In genomic region chr11:118435893-118436624, GRCh38 we compare ENCODE assay signal across 1 cellular context.
TF ChIP-seq lines count a peak whose summit lies in the region.

Gene KMT2A, plus strand, starts transcription at chr11:118436492. Its CDS starts 21 bp downstream, at chr11:118436513.

TF ChIP-seq in GM12878, 131 proteins besides CTCF, POLR2A, EP300 and RAD21 (continued from another document and continues in another):
- peak; percentile 31 for TF ChIP-seq RELA (IDR thresholded peaks at IDR 0.05; ENCODE audit: borderline replicate concordance, partially characterized antibody)
- 0 out of 4 replicates have a peak, but pooled peaks of 1 of the 2 experiments have one; percentile 48 for TF ChIP-seq SRF (IDR thresholded peaks at IDR 0.05; ENCODE audit: low read depth in 2 of 2, low read length in 2 of 2)
- no peak for TF ChIP-seq MXI1 (IDR thresholded peaks at IDR 0.05; ENCODE audit: low read depth, low read length)
- TF ChIP-seq ATF7 (IDR thresholded peaks at IDR 0.05; ENCODE audit: low read depth) = peak; percentile 28; the same call in 1 of the 2 replicates
- no peak for TF ChIP-seq ZNF622 (IDR thresholded peaks at IDR 0.05)
- TF ChIP-seq CREB1 (IDR thresholded peaks at IDR 0.05; ENCODE audit: low read depth) = 0 out of 2 replicates have a peak, but pooled peaks have one; percentile 49
- peak; percentile 63 for TF ChIP-seq NR2C1 (IDR thresholded peaks at IDR 0.05)
- peak; percentile 63; the same call in 1 of the 2 replicates for TF ChIP-seq ZNF24 (IDR thresholded peaks at IDR 0.05)
- TF ChIP-seq SUPT20H (IDR thresholded peaks at IDR 0.05; ENCODE audit: borderline replicate concordance, control insufficient read depth, low read depth, low read length) = peak; percentile 100
- TF ChIP-seq HSF1 (IDR thresholded peaks at IDR 0.05; ENCODE audit: low read depth, low read length) = peak; percentile 68
- peak; percentile 75; the same call in 1 of the 2 replicates for TF ChIP-seq TCF3 (IDR thresholded peaks at IDR 0.05; ENCODE audit: borderline replicate concordance, insufficient read depth, low read depth, low read length)
- TF ChIP-seq RB1 (IDR thresholded peaks at IDR 0.05; ENCODE audit: borderline replicate concordance) = peak; percentile 95; the same call in 1 of the 2 replicates
- no peak for TF ChIP-seq WRNIP1 (IDR thresholded peaks at IDR 0.05; ENCODE audit: borderline replicate concordance, low read depth, low read length)
- peak; percentile 81 for TF ChIP-seq ZNF207 (IDR thresholded peaks at IDR 0.05; ENCODE audit: borderline replicate concordance)
- TF ChIP-seq SMARCA5 (IDR thresholded peaks at IDR 0.05) = peak; percentile 74
- peak; percentile 99 for TF ChIP-seq ATF3 (IDR thresholded peaks at IDR 0.05; ENCODE audit: borderline replicate concordance, extremely low read depth, low read depth, low read length)
- TF ChIP-seq PAX8 (IDR thresholded peaks at IDR 0.05) = no peak
- 0 out of 2 replicates have a peak, but pooled peaks have one; percentile 87 for TF ChIP-seq STAT1 (conservative IDR thresholded peaks at IDR 0.05)
- no peak for TF ChIP-seq RFX5 (IDR thresholded peaks at IDR 0.05; ENCODE audit: low read depth, low read length)
- no peak for TF ChIP-seq CEBPB (IDR thresholded peaks at IDR 0.05; ENCODE audit: borderline replicate concordance in 1 of 2, low read depth in 2 of 2, low read length in 2 of 2)
- TF ChIP-seq SKIL (IDR thresholded peaks at IDR 0.05; ENCODE audit: low read depth, poor library complexity, severe bottlenecking) = peak; percentile 99
- TF ChIP-seq BCLAF1 (IDR thresholded peaks at IDR 0.05) = no peak
- peak; percentile 85 for TF ChIP-seq RUNX3 (IDR thresholded peaks at IDR 0.05; ENCODE audit: low read length)
- no peak for TF ChIP-seq BMI1 (IDR thresholded peaks at IDR 0.05; ENCODE audit: borderline replicate concordance)
- TF ChIP-seq STAT3 (IDR thresholded peaks at IDR 0.05; ENCODE audit: low read depth, low read length) = no peak
- TF ChIP-seq YY1 (IDR thresholded peaks at IDR 0.05; ENCODE audit: low read depth, low read length) = peak; percentile 92
- TF ChIP-seq SMC3 (IDR thresholded peaks at IDR 0.05; ENCODE audit: borderline replicate concordance, low read length) = no peak
- TF ChIP-seq PML (IDR thresholded peaks at IDR 0.05; ENCODE audit: low read length) = no peak; the same call in 1 of the 2 replicates
- no peak for TF ChIP-seq REST (IDR thresholded peaks at IDR 0.05; ENCODE audit: low read depth, low read length)
- no peak for TF ChIP-seq ZBTB4 (CRISPR knock-in tag; IDR thresholded peaks at IDR 0.05)
- no peak for TF ChIP-seq PRDM15 (CRISPR knock-in tag; IDR thresholded peaks at IDR 0.05)
- TF ChIP-seq IRF5 (IDR thresholded peaks at IDR 0.05; ENCODE audit: borderline replicate concordance) = no peak
- TF ChIP-seq LARP7 (IDR thresholded peaks at IDR 0.05) = peak; percentile 100
- TF ChIP-seq TCF7 (IDR thresholded peaks at IDR 0.05; ENCODE audit: borderline replicate concordance) = peak; percentile 49; the same call in 1 of the 2 replicates
- no peak for TF ChIP-seq BCL11A (IDR thresholded peaks at IDR 0.05; ENCODE audit: low read depth, low read length)
- TF ChIP-seq BACH1 (IDR thresholded peaks at IDR 0.05; ENCODE audit: borderline replicate concordance) = no peak; the same call in none of the 2 replicates
